Comparison of ENCODE assay signal across 26 cellular contexts in the genomic region with DNA sequence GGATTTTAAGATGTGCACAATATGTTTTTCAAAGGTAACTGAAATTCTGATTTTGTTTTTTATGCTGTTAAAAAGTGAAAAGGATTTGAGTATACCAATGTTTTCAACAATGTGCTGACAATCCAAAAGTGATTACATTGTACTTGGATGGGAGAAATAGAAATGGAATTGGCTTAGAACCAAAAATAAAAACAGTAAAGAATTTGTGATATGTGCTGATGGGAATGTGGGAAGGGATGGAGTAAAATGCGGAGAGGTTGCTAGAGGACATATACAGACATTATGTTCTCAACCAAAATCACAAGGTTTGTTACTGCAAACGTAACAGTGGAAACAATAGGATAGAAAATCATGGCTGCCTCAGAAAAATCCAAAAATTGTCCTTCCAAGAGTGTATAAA.
"Had no signal": no experiment of that assay in that cellular context is flagged by ENCODE, and none has a peak within 500 bp of the region (broad histone marks: within the 10 kb centered on the region; RNA-seq: fewer than 3 reads in every experiment).

No MANE protein-coding gene starts in this region.

- H3K27ac ChIP-seq: neutrophil, pancreas, prostate gland, right lobe of liver, sigmoid colon, stomach, suprapubic skin, testis, tibial artery, transverse colon, upper lobe of right lung, uterus had no signal

- H3K4me3 ChIP-seq: pancreas, prostate gland, right lobe of liver, sigmoid colon, stomach, suprapubic skin, testis, tibial artery, transverse colon, upper lobe of right lung, uterus had no signal

- H3K27me3 ChIP-seq: neutrophil, pancreas, right lobe of liver, sigmoid colon, stomach, suprapubic skin, testis, tibial artery, transverse colon, upper lobe of right lung, uterus had no signal

- H3K4me1 ChIP-seq: pancreas, prostate gland, right lobe of liver, sigmoid colon, stomach, suprapubic skin, testis, tibial artery, transverse colon, upper lobe of right lung, uterus had no signal

- ATAC-seq: naive thymus-derived CD8-positive, alpha-beta T cell; natural killer cell treated with Interleukin-12 subunit alpha and Interleukin-12 subunit beta and Interleukin-15 and Interleukin-18, amount 100 ng/mL, for 72 hours; pancreas; right lobe of liver; stimulated activated effector memory CD8-positive, alpha-beta T cell treated with anti-CD3 and anti-CD28 coated beads, Interleukin-12 subunit alpha, Interleukin-12 subunit beta, amount 100 ng/mL, for 72 hours; stimulated activated naive B cell treated with anti-CD40 and anti-IgM and Interleukin-4, amounts not matched to agents 10 μg/mL and 1 μg/mL and 100 μg/mL, for 72 hours; upper lobe of right lung had no signal

- DNase-seq: naive B cell; naive thymus-derived CD8-positive, alpha-beta T cell; nephron progenitor cell; nucleus accumbens; pancreas; retina; right lobe of liver; sigmoid colon; small intestine; stimulated activated CD4-positive, alpha-beta T cell treated with anti-CD3 and anti-CD28 coated beads, Interleukin-15, amount 100 ng/mL, for 24 hours; stimulated activated CD4-positive, alpha-beta T cell treated with anti-CD3 and anti-CD28 coated beads, Interleukin-2, amount 100 ng/mL, for 24 hours; stimulated activated CD4-positive, alpha-beta T cell treated with anti-CD3 and anti-CD28 coated beads, Interleukin-2, amount 100 ng/mL, for 48 hours; stimulated activated CD4-positive, alpha-beta T cell treated with anti-CD3 and anti-CD28 coated beads, Interleukin-4, amount 100 ng/mL, for 24 hours; stimulated activated naive B cell treated with anti-CD40 and anti-IgM and Interleukin-4, amounts not matched to agents 10 μg/mL and 1 μg/mL and 100 μg/mL, for 72 hours; stimulated activated naive CD4-positive, alpha-beta T cell treated with Interleukin-2 at 50 U/mL for 16 hours; stomach; testis; tibial artery; transverse colon; upper lobe of right lung; uterus had no signal

- H3K9me3 ChIP-seq: neutrophil, pancreas, prostate gland, right lobe of liver, sigmoid colon, testis, tibial artery, transverse colon, upper lobe of right lung, uterus had no signal

- H3K36me3 ChIP-seq: neutrophil, pancreas, prostate gland, right lobe of liver, sigmoid colon, stomach, suprapubic skin, tibial artery, transverse colon, upper lobe of right lung, uterus had no signal
